1 cellular context compared by ENCODE assay signal in genomic region chr5:141362719-141363118, GRCh38.
TF ChIP-seq lines count a peak whose summit lies in the region.

No MANE protein-coding gene starts in this region.

TF ChIP-seq in IMR-90, 13 proteins besides CTCF, POLR2A, EP300 and RAD21:
- TF ChIP-seq RFX5 (IDR thresholded peaks at IDR 0.05; ENCODE audit: low read depth, low read length): no peak
- TF ChIP-seq MAZ (IDR thresholded peaks at IDR 0.05; ENCODE audit: borderline replicate concordance, low read depth, low read length): no peak
- no peak for TF ChIP-seq BHLHE40 (IDR thresholded peaks at IDR 0.05; ENCODE audit: low read depth, low read length)
- no peak for TF ChIP-seq MXI1 (IDR thresholded peaks at IDR 0.05; ENCODE audit: borderline replicate concordance, low read depth, low read length)
- TF ChIP-seq NFE2L2 (IDR thresholded peaks at IDR 0.05; ENCODE audit: low read depth, low read length): no peak
- no peak for TF ChIP-seq SMC3 (IDR thresholded peaks at IDR 0.05; ENCODE audit: low read depth, low read length)
- TF ChIP-seq FOS (IDR thresholded peaks at IDR 0.05; ENCODE audit: low read depth, low read length): no peak
- TF ChIP-seq USF2 (IDR thresholded peaks at IDR 0.05; ENCODE audit: low read depth, low read length): no peak
- TF ChIP-seq CEBPB (IDR thresholded peaks at IDR 0.05; ENCODE audit: low read depth, low read length): no peak
- TF ChIP-seq CHD1 (IDR thresholded peaks at IDR 0.05; ENCODE audit: low read depth, low read length): no peak
- no peak for TF ChIP-seq ELK1 (IDR thresholded peaks at IDR 0.05; ENCODE audit: borderline replicate concordance, low read depth, low read length)
- no peak for TF ChIP-seq RCOR1 (IDR thresholded peaks at IDR 0.05; ENCODE audit: insufficient replicate concordance, low read length)
- TF ChIP-seq MAFK (IDR thresholded peaks at IDR 0.05; ENCODE audit: low read depth, low read length): no peak
